ENCODE assay signal across 8 cellular contexts in genomic region chr11:112279901-112280267, GRCh38.
DNase-seq lines count a peak whose midpoint lies in the region; ATAC-seq lines count a peak whose summit lies in the region.

No MANE protein-coding gene starts in this region.

- no peaks in the 10 kb centered on the region for H3K9me3 ChIP-seq in duodenal mucosa (ENCODE audit: control insufficient read depth in 1 of 2, low read length in 2 of 2)

- H3K4me3 ChIP-seq in duodenal mucosa (ENCODE audit: low read depth in 1 of 2, low read length in 2 of 2) = peak overlapping the region; percentile 71 to 72

- H3K36me3 ChIP-seq in duodenal mucosa (ENCODE audit: control insufficient read depth in 1 of 2, insufficient read depth in 2 of 2, low read length in 2 of 2) = no peaks in the 10 kb centered on the region

- no peak overlapping the region for H3K27ac ChIP-seq in duodenal mucosa (ENCODE audit: low read depth, low read length)

- H3K27me3 ChIP-seq in duodenal mucosa (ENCODE audit: control insufficient read depth in 1 of 2, insufficient read depth in 2 of 2, low read length in 2 of 2) = no peaks in the 10 kb centered on the region

- H3K4me1 ChIP-seq in duodenal mucosa (ENCODE audit: control insufficient read depth in 1 of 2, insufficient read depth in 2 of 2, low read length in 2 of 2) = peaks cover 0 to 5% of the 10 kb centered on the region in 2 donors

- peak overlapping the region; percentile 31 to 45 for H3K9ac ChIP-seq in duodenal mucosa (ENCODE audit: low read depth in 1 of 2, low read length in 2 of 2)

- peak; percentile 53 for ATAC-seq in HG02885 (IDR thresholded peaks at IDR 0.05; ENCODE audit: poor library complexity, unreplicated experiment)

- DNase-seq in NCI-H1694 treated with DMSO at 0.1 percent for 48 hours (lab: John Stamatoyannopoulos, UW) (peak; percentile 10), NCI-H1694 (lab: John Stamatoyannopoulos, UW) (no peak), NCI-H2227 treated with DMSO at 0.1 percent for 48 hours (lab: John Stamatoyannopoulos, UW) (peak; percentile 38), medulla oblongata (ENCODE audit: extremely low spot score) (peak; percentile 75)
- DNase-seq in activated CD4-positive, alpha-beta T cell treated with anti-CD3 and anti-CD28 coated beads, Interleukin-2, amount 50 U/mL, for 4 hours = peak; percentile 68 to 72
- DNase-seq in stimulated activated CD8-positive, alpha-beta memory T cell treated with anti-CD3 and anti-CD28 coated beads, Interleukin-15, amount 100 ng/mL, for 1 hour (ENCODE audit: low read depth) = peak; percentile 64
